18 cellular contexts compared by ENCODE assay signal in genomic region chr1:235901461-235901860, GRCh38. TPM values are rescaled to one million over a fixed set of nuclear protein-coding genes. Genes with fewer than 3 reads are reported as not detected.
A peak's percentile ranks its signal among the peaks of the same experiment; 100 is the strongest.
DNase-seq lines count a peak whose midpoint lies in the region; FAIRE-seq and TF ChIP-seq lines count a peak whose summit lies in the region.
"Had no signal": no experiment of that assay in that cellular context is flagged by ENCODE, and none has a peak within 500 bp of the region (broad histone marks: within the 10 kb centered on the region; RNA-seq: fewer than 3 reads in every experiment).

No MANE protein-coding gene starts in this region.

- H4K12ac ChIP-seq in trophoblast cell (ENCODE audit: low read depth, low read length): no peak overlapping the region

- H3K4me1 Mint-ChIP-seq in dendritic cell treated with granulocyte-macrophage colony-stimulating factor and Interleukin-4, amounts not matched to agents 40 ng/mL and 50 ng/mL, for 4 days (ENCODE audit: low read depth): peaks cover 50% of the 10 kb centered on the region

- H3K27ac ChIP-seq in trophoblast cell (ENCODE audit: low read depth, low read length) (no peak overlapping the region), suprapubic skin (no peak overlapping the region), left ventricle myocardium inferior (replicated peaks) (no peak overlapping the region)
- H3K27ac ChIP-seq: adrenal gland, gastrocnemius medialis, prostate gland had no signal

- H3K27ac Mint-ChIP-seq in dendritic cell treated with granulocyte-macrophage colony-stimulating factor and Interleukin-4, amounts not matched to agents 40 ng/mL and 50 ng/mL, for 4 days: peak overlapping the region; percentile 83
- H3K27ac Mint-ChIP-seq: activated T-cell treated with anti-CD3 and anti-CD28 coated beads, Interleukin-2, amount 50 U/mL, for 72 hours; T-helper 17 cell had no signal

- H3K14ac ChIP-seq in trophoblast cell (ENCODE audit: low read length): no peak overlapping the region

- no peaks in the 10 kb centered on the region for H3K9me3 Mint-ChIP-seq in dendritic cell treated with granulocyte-macrophage colony-stimulating factor and Interleukin-4, amounts not matched to agents 40 ng/mL and 50 ng/mL, for 4 days
- H3K9me3 Mint-ChIP-seq: CD4-positive, alpha-beta memory T cell had no signal

- no peaks in the 10 kb centered on the region for H3K79me1 ChIP-seq in trophoblast cell (ENCODE audit: low read length)

- H3K79me2 ChIP-seq in trophoblast cell (ENCODE audit: control insufficient read depth, insufficient read depth, low read length, poor library complexity): no peaks in the 10 kb centered on the region

- no peak overlapping the region for H4K91ac ChIP-seq in trophoblast cell (ENCODE audit: low read depth, low read length)

- H3K9ac ChIP-seq in trophoblast cell (ENCODE audit: low read length): no peak overlapping the region

- no peak overlapping the region for H2BK5ac ChIP-seq in trophoblast cell (ENCODE audit: low read depth, low read length, poor library complexity)

- no peak for TF ChIP-seq EP300 in suprapubic skin (IDR thresholded peaks at IDR 0.05)

- H3K27me3 Mint-ChIP-seq in dendritic cell treated with granulocyte-macrophage colony-stimulating factor and Interleukin-4, amounts not matched to agents 40 ng/mL and 50 ng/mL, for 4 days: no peaks in the 10 kb centered on the region
- H3K27me3 Mint-ChIP-seq: CD4-positive, alpha-beta memory T cell had no signal

- no peaks in the 10 kb centered on the region for H3K36me3 Mint-ChIP-seq in dendritic cell treated with granulocyte-macrophage colony-stimulating factor and Interleukin-4, amounts not matched to agents 40 ng/mL and 50 ng/mL, for 4 days (ENCODE audit: low read depth)
- H3K36me3 Mint-ChIP-seq: CD4-positive, alpha-beta memory T cell had no signal

- H3K4me1 ChIP-seq in trophoblast cell (ENCODE audit: control insufficient read depth in 1 of 2, insufficient read depth in 2 of 2, low read length in 2 of 2) (peaks cover 0 to 8% of the 10 kb centered on the region in 2 experiments), suprapubic skin (peaks cover 6% of the 10 kb centered on the region), left ventricle myocardium inferior (no peaks in the 10 kb centered on the region)
- H3K4me1 ChIP-seq: adrenal gland, gastrocnemius medialis, prostate gland had no signal

- no peaks in the 10 kb centered on the region for H3K36me3 ChIP-seq in trophoblast cell (ENCODE audit: control insufficient read depth in 1 of 2, insufficient read depth in 2 of 2, low read length in 2 of 2)
- H3K36me3 ChIP-seq in suprapubic skin: no peaks in the 10 kb centered on the region
- H3K36me3 ChIP-seq in left ventricle myocardium inferior: no peaks in the 10 kb centered on the region
- H3K36me3 ChIP-seq: adrenal gland, gastrocnemius medialis, prostate gland had no signal

- intact Hi-C loops in dendritic cell treated with granulocyte-macrophage colony-stimulating factor and Interleukin-4, amounts not matched to agents 40 ng/mL and 50 ng/mL, for 4 days (cut with micrococcal nuclease): loop anchor here (5.0 kb wide), 1 partner anchor 34 kb away; the partner anchor contains the start of gene LYST
- intact Hi-C loops in posterior cingulate gyrus (cut with DNase I) (no loop called here), left ventricle myocardium inferior (cut with micrococcal nuclease) (no loop called here)

- no peak overlapping the region for H2AFZ ChIP-seq in trophoblast cell (ENCODE audit: insufficient read depth, low read length, poor library complexity)
- H2AFZ ChIP-seq: PC-9 had no signal

- TF ChIP-seq CTCF in suprapubic skin (IDR thresholded peaks at IDR 0.05) (no peak), left ventricle myocardium inferior (IDR thresholded peaks at IDR 0.05; ENCODE audit: borderline replicate concordance) (no peak)

- no peak overlapping the region for H3K23ac ChIP-seq in trophoblast cell (ENCODE audit: low read length)

- H2AK5ac ChIP-seq in trophoblast cell (ENCODE audit: low read length): no peak overlapping the region

- H3K4me3 ChIP-seq in trophoblast cell (ENCODE audit: low read depth, low read length) (no peak overlapping the region), suprapubic skin (no peak overlapping the region), left ventricle myocardium inferior (no peak overlapping the region)
- H3K4me3 ChIP-seq: adrenal gland, gastrocnemius medialis, PC-9, prostate gland had no signal

- no peak overlapping the region for H3K18ac ChIP-seq in trophoblast cell (ENCODE audit: low read length)

- FAIRE-seq in H54 (lab: Jason Lieb, UNC): no peak

- no peak overlapping the region for H3K4me3 Mint-ChIP-seq in dendritic cell treated with granulocyte-macrophage colony-stimulating factor and Interleukin-4, amounts not matched to agents 40 ng/mL and 50 ng/mL, for 4 days
- H3K4me3 Mint-ChIP-seq: activated T-cell treated with anti-CD3 and anti-CD28 coated beads, Interleukin-2, amount 50 U/mL, for 72 hours; CD4-positive, alpha-beta memory T cell; T-helper 17 cell had no signal

- H2BK120ac ChIP-seq in trophoblast cell (ENCODE audit: insufficient read depth, low read length, poor library complexity): no peak overlapping the region

- peak overlapping the region; percentile 37 for H2BK12ac ChIP-seq in trophoblast cell (ENCODE audit: low read length)

- no peak overlapping the region for H4K8ac ChIP-seq in trophoblast cell (ENCODE audit: low read depth, low read length)

- peak; percentile 75 for DNase-seq in Daoy (ENCODE audit: low read depth)
- DNase-seq in Kasumi-1 (lab: John Stamatoyannopoulos, UW): peak; percentile 95
- no peak for DNase-seq in trophoblast cell
- no peak for DNase-seq in suprapubic skin (ENCODE audit: low spot score in 2 of 2)
- DNase-seq in posterior cingulate gyrus: no peak
- DNase-seq in left ventricle myocardium inferior: no peak
- no peak for DNase-seq in H54 (ENCODE audit: insufficient read length, low spot score)
- DNase-seq: activated T-cell treated with anti-CD3 and anti-CD28 coated beads, Interleukin-2, amount 50 U/mL, for 72 hours; adrenal gland; CD4-positive, alpha-beta memory T cell; gastrocnemius medialis; NCI-H510A; PC-9; stimulated activated CD4-positive, alpha-beta T cell treated with anti-CD3 and anti-CD28 coated beads, Interleukin-1b, Interleukin-23, amount 100 ng/mL, for 48 hours; stimulated activated CD8-positive, alpha-beta memory T cell treated with anti-CD3 and anti-CD28 coated beads, Interleukin-4, amount 100 ng/mL, for 48 hours; T-helper 17 cell had no signal

- H3K4me2 ChIP-seq in trophoblast cell (ENCODE audit: low read length): no peak overlapping the region
- H3K4me2 ChIP-seq: PC-9 had no signal

- TF ChIP-seq POLR2A in suprapubic skin (IDR thresholded peaks at IDR 0.05) (no peak), H54 (IDR thresholded peaks at IDR 0.05; ENCODE audit: low read depth, low read length) (no peak)

- H3K9me3 ChIP-seq in trophoblast cell (ENCODE audit: insufficient read depth, low read depth, low read length) (no peaks in the 10 kb centered on the region), suprapubic skin (no peaks in the 10 kb centered on the region), left ventricle myocardium inferior (replicated peaks) (no peaks in the 10 kb centered on the region)
- H3K9me3 ChIP-seq: adrenal gland, gastrocnemius medialis, prostate gland had no signal

- H3K4ac ChIP-seq in trophoblast cell (ENCODE audit: low read depth, low read length): no peak overlapping the region

- no CpG with 5 or more reads among the region's 2 CpGs for WGBS in trophoblast cell (ENCODE audit: extremely low coverage, insufficient coverage, insufficient read length)
- 69% methylated on average over 2 of the region's 2 CpGs for WGBS in suprapubic skin

- no peaks in the 10 kb centered on the region for H3K27me3 ChIP-seq in trophoblast cell (ENCODE audit: insufficient read depth, low read length)
- H3K27me3 ChIP-seq in suprapubic skin: no peaks in the 10 kb centered on the region
- no peaks in the 10 kb centered on the region for H3K27me3 ChIP-seq in left ventricle myocardium inferior (ENCODE audit: low read depth)
- H3K27me3 ChIP-seq: adrenal gland, gastrocnemius medialis had no signal

RNA-seq across cellular contexts. Expression of gene LYST, which starts 34.8 kb away (rescaled TPM):
- total RNA-seq in Daoy (2014; rRNA removed; shearing (Covaris generic)): 10.9 and 13.8 TPM in 2 replicates
- polyA plus RNA-seq in trophoblast cell (2013): 2.4 and 2.7 TPM in 2 replicates
- total RNA-seq in suprapubic skin (100 to 1,000 TPM in 1 of 4 donors, 10 to 100 TPM in 3; 40.1 to 118 (median 68.8) TPM), left ventricle myocardium inferior (10.3 TPM)

Comparison
In these comparisons a context has a peak if more than half of its experiments do, and no peak if none do; other contexts are left out.
1. DNase-seq: peak in Daoy (single experiment) and Kasumi-1 (2 of 2); none in trophoblast cell (0 of 2), suprapubic skin (0 of 2), posterior cingulate gyrus (0 of 10), left ventricle myocardium inferior (single experiment) and H54 (single experiment).